8 cellular contexts compared by ENCODE assay signal in genomic region chr11:122743949-122744876, GRCh38.
A peak's percentile ranks its signal among the peaks of the same experiment; 100 is the strongest.
DNase-seq lines count a peak whose midpoint lies in the region; ATAC-seq and TF ChIP-seq lines count a peak whose summit lies in the region.

No MANE protein-coding gene starts in this region.

- H3K27ac ChIP-seq in PC-9, result no peak overlapping the region

- peak; percentile 100 for DNase-seq in GF-D8 (lab: John Stamatoyannopoulos, UW)
- DNase-seq in SKM-1 (lab: John Stamatoyannopoulos, UW; ENCODE audit: unreplicated experiment), result peak; percentile 44
- peak; percentile 82 for DNase-seq in activated naive CD4-positive, alpha-beta T cell treated with Interleukin-2 at 50 U/mL for 16 hours
- peak; percentile 89 for DNase-seq in stimulated activated CD4-positive, alpha-beta T cell treated with anti-CD3 and anti-CD28 coated beads, Interleukin-15, amount 100 ng/mL, for 24 hours
- DNase-seq in DMS79 (lab: John Stamatoyannopoulos, UW), result no peak
- DNase-seq in HCEC 1CT, result no peak
- DNase-seq in PC-9, result no peak

- H3K9me3 ChIP-seq in PC-9 (ENCODE audit: insufficient read depth, low read depth), result no peaks in the 10 kb centered on the region

- H3K9me2 ChIP-seq in PC-9 (ENCODE audit: insufficient read depth), result no peaks in the 10 kb centered on the region

- peak; percentile 47 for ATAC-seq in HG02678 (IDR thresholded peaks at IDR 0.05; ENCODE audit: unreplicated experiment)

- H3K4me3 ChIP-seq in PC-9, result no peak overlapping the region

- CTCF ChIA-PET in PC-9 (lab: Charles Lee), result no interaction called here

- no peaks in the 10 kb centered on the region for H3K27me3 ChIP-seq in PC-9 (ENCODE audit: insufficient read depth, low read depth)

- no peak overlapping the region for H2AFZ ChIP-seq in PC-9

- peaks cover 97% of the 10 kb centered on the region for H3K79me2 ChIP-seq in PC-9 (ENCODE audit: low read depth)

- TF ChIP-seq CTCF in PC-9 (conservative IDR thresholded peaks at IDR 0.05), result no peak

- H3F3A ChIP-seq in PC-9 (ENCODE audit: insufficient read depth, low read depth), result peaks cover 50% of the 10 kb centered on the region; the same call in 1 of the 2 replicates

- POLR2A ChIA-PET in PC-9 (lab: Charles Lee; ENCODE audit: unreplicated experiment), result no interaction called here

- peaks cover 9% of the 10 kb centered on the region for H3K36me3 ChIP-seq in PC-9 (ENCODE audit: low read depth)

- no peak overlapping the region for H3K4me2 ChIP-seq in PC-9

- no TSS peak for BruUV-seq in PC-9 (replicated peaks; lab: Mats Ljungman, UMichigan)

- intact Hi-C loops in PC-9 (cut with micrococcal nuclease; ENCODE audit: unreplicated experiment), result no loop called here

- peaks cover 22% of the 10 kb centered on the region; the same call in 1 of the 2 replicates for H4K20me1 ChIP-seq in PC-9 (ENCODE audit: insufficient read depth)

- no peaks in the 10 kb centered on the region for H3K4me1 ChIP-seq in PC-9 (replicated peaks; ENCODE audit: insufficient read depth)

Comparison
In these comparisons a context has a peak if more than half of its experiments do, and no peak if none do; other contexts are left out.
1. DNase-seq: peak in GF-D8 (single experiment), SKM-1 (single experiment), activated naive CD4-positive, alpha-beta T cell treated with Interleukin-2 at 50 U/mL for 16 hours (single experiment) and stimulated activated CD4-positive, alpha-beta T cell treated with anti-CD3 and anti-CD28 coated beads, Interleukin-15, amount 100 ng/mL, for 24 hours (single experiment); none in DMS79 (single experiment), HCEC 1CT (single experiment) and PC-9 (0 of 2).